ENCODE assay signal across 16 cellular contexts in genomic region chr21:36005018-36005417, GRCh38. TPM values are rescaled to one million over a fixed set of nuclear protein-coding genes. Genes with fewer than 3 reads are reported as not detected.
DNase-seq lines count a peak whose midpoint lies in the region; ATAC-seq, FAIRE-seq and TF ChIP-seq lines count a peak whose summit lies in the region.
"Had no signal": no experiment of that assay in that cellular context is flagged by ENCODE, and none has a peak within 500 bp of the region (broad histone marks: within the 10 kb centered on the region; RNA-seq: fewer than 3 reads in every experiment).

No MANE protein-coding gene starts in this region.

- no peaks in the 10 kb centered on the region for H3K79me2 ChIP-seq in hepatocyte

- no peak for TF ChIP-seq POLR2A in GM12891 (IDR thresholded peaks at IDR 0.05; ENCODE audit: low read depth, low read length)

- H3K36me3 ChIP-seq in KOPT-K1 (ENCODE audit: insufficient read depth, low read length) (no peaks in the 10 kb centered on the region), hepatocyte (replicated peaks; ENCODE audit: insufficient read depth, low read depth) (no peaks in the 10 kb centered on the region)

- TF ChIP-seq CTCF in AG10803 (conservative IDR thresholded peaks at IDR 0.05; ENCODE audit: low read length) (no peak), hepatocyte (IDR thresholded peaks at IDR 0.05; ENCODE audit: poor library complexity) (no peak)

- no peak for ATAC-seq in left colon
- ATAC-seq in GM18907 (IDR thresholded peaks at IDR 0.05; ENCODE audit: unreplicated experiment), result no peak
- ATAC-seq: activated CD4-positive, CD25-positive, alpha-beta regulatory T cell treated with anti-CD3 and anti-CD28 coated beads, Interleukin-2, amount 50 U/mL, for 24 hours had no signal

- H3K27ac ChIP-seq in KOPT-K1 (ENCODE audit: low read depth, low read length, poor library complexity, severe bottlenecking), result peak overlapping the region; percentile 56
- H3K27ac ChIP-seq in hepatocyte, result no peak overlapping the region

- no peak overlapping the region for H3K4me2 ChIP-seq in hepatocyte

- 89% methylated on average over 9 of the region's 17 CpGs for WGBS in hepatocyte (ENCODE audit: low lambda C conversion rate, missing lambda C conversion rate)

- no peak overlapping the region for H2AFZ ChIP-seq in hepatocyte

- peak; percentile 68 for DNase-seq in AG10803 (ENCODE audit: low read depth)
- DNase-seq in SK-N-DZ (ENCODE audit: low spot score), result peak; percentile 32
- peak; percentile 28 to 31 for DNase-seq in left colon
- DNase-seq in NAMALWA (ENCODE audit: low spot score), result no peak
- DNase-seq in GM12891 (ENCODE audit: insufficient read length, low spot score), result no peak
- no peak for DNase-seq in hepatocyte (ENCODE audit: low spot score)
- DNase-seq: activated T-cell treated with anti-CD3 and anti-CD28 coated beads for 4 hours; amniotic stem cell; C1 segment of cervical spinal cord; GDM1; NCI-H1048; NCI-H526; stimulated activated CD4-positive, alpha-beta T cell treated with anti-CD3 and anti-CD28 coated beads, Interleukin-1b, Interleukin-23, amount 100 ng/mL, for 48 hours had no signal

- FAIRE-seq in GM12891 (lab: Jason Lieb, UNC), result no peak

- H3K9me2 ChIP-seq in hepatocyte (replicated peaks; ENCODE audit: insufficient read depth), result no peaks in the 10 kb centered on the region

- H3K9me3 ChIP-seq in KOPT-K1 (ENCODE audit: insufficient read depth, low read length, poor library complexity, severe bottlenecking), result peaks cover 13% of the 10 kb centered on the region
- H3K9me3 ChIP-seq in hepatocyte (ENCODE audit: low read depth), result no peaks in the 10 kb centered on the region

- no peaks in the 10 kb centered on the region for H3K27me3 ChIP-seq in hepatocyte

- no peaks in the 10 kb centered on the region for H4K20me1 ChIP-seq in hepatocyte (ENCODE audit: insufficient read depth, poor library complexity, severe bottlenecking)

- H3K4me1 ChIP-seq in hepatocyte (ENCODE audit: insufficient read depth), result no peaks in the 10 kb centered on the region

- peak overlapping the region; percentile 46 for H3K4me3 ChIP-seq in AG10803 (ENCODE audit: low read length)
- H3K4me3 ChIP-seq in hepatocyte, result no peak overlapping the region

- intact Hi-C loops in left colon (cut with DNase I, micrococcal nuclease), result no loop called here

TF ChIP-seq in GM12891, 5 proteins besides CTCF, POLR2A, EP300 and RAD21:
- TF ChIP-seq PAX5 (IDR thresholded peaks at IDR 0.05; ENCODE audit: insufficient read depth, low read length, severe bottlenecking) (no peak), SPI1 (IDR thresholded peaks at IDR 0.05; ENCODE audit: low read depth, low read length) (no peak), POU2F2 (IDR thresholded peaks at IDR 0.05; ENCODE audit: low read depth, low read length) (no peak), TAF1 (IDR thresholded peaks at IDR 0.05; ENCODE audit: low read depth, low read length) (no peak), POLR2AphosphoS5 (IDR thresholded peaks at IDR 0.05; ENCODE audit: low read depth, low read length) (no peak)

RNA-seq across cellular contexts. Expression of gene SETD4, which starts 55.3 kb away (rescaled TPM):
- polyA plus RNA-seq in SK-N-DZ (2014; cell fraction: cytosol; rRNA removed), result 15.6 and 15.8 TPM in 2 replicates
- polyA plus RNA-seq in SK-N-DZ (2014; cell fraction: nucleus; rRNA removed), result 24.2 and 30.2 TPM in 2 replicates
- total RNA-seq in left colon (10 to 100 TPM; 16.0 to 20.6 TPM), hepatocyte (16.6 and 20.5 TPM in 2 replicates)
- 4.9 TPM for polyA plus RNA-seq in GM12891 (2012; ENCODE audit: low read depth, missing spikeins)
- polyA plus RNA-seq in hepatocyte, result 13.7 and 17.8 TPM in 2 replicates

Comparison
In these comparisons a context has a peak if more than half of its experiments do, and no peak if none do; other contexts are left out.
1. DNase-seq: peak in AG10803 (single experiment), SK-N-DZ (single experiment) and left colon (2 of 2); none in NAMALWA (single experiment), GM12891 (single experiment) and hepatocyte (single experiment).